In genomic region chr9:114931407-114931806, GRCh38 we compare ENCODE assay signal across 30 cellular contexts. TPM values are rescaled to one million over a fixed set of nuclear protein-coding genes. Genes with fewer than 3 reads are reported as not detected.
DNase-seq lines count a peak whose midpoint lies in the region; ATAC-seq and TF ChIP-seq lines count a peak whose summit lies in the region.
"Had no signal": no experiment of that assay in that cellular context is flagged by ENCODE, and none has a peak within 500 bp of the region (broad histone marks: within the 10 kb centered on the region; RNA-seq: fewer than 3 reads in every experiment).

No MANE protein-coding gene starts in this region.

- H3K27ac ChIP-seq in neutrophil, result peak overlapping the region; percentile 90
- H3K27ac ChIP-seq: BLaER1 treated with 17β-estradiol and CSF1 and Interleukin-3, amounts not matched to agents 10 nM and 100 nM; parathyroid adenoma; right atrium auricular region; SK-N-MC; thoracic aorta had no signal

- TF ChIP-seq CTCF in neutrophil (IDR thresholded peaks at IDR 0.05), result no peak
- TF ChIP-seq CTCF in MCF 10A (IDR thresholded peaks at IDR 0.05; ENCODE audit: unreplicated experiment), result no peak

- no peaks in the 10 kb centered on the region for H3K9me3 Mint-ChIP-seq in activated T-cell treated with anti-CD3 and anti-CD28 coated beads, Interleukin-2, amount 50 U/mL, for 4 hours
- H3K9me3 Mint-ChIP-seq in activated T-helper 2 cell treated with anti-CD3 and anti-CD28 coated beads, Interferon-gamma antibody, Interleukin-2, Interleukin-4, amounts not matched to agents 10 μg/mL and 5 μg/mL and 100 μg/mL, durations not matched to agents 14 hours and 24 hours and 36 hours, result no peaks in the 10 kb centered on the region
- no peaks in the 10 kb centered on the region for H3K9me3 Mint-ChIP-seq in MCF 10A (ENCODE audit: unreplicated experiment)
- H3K9me3 Mint-ChIP-seq in stimulated activated naive B cell treated with anti-CD40 and anti-IgM and Interleukin-4, amounts not matched to agents 10 μg/mL and 1 μg/mL and 100 μg/mL, for 72 hours, result no peaks in the 10 kb centered on the region
- H3K9me3 Mint-ChIP-seq: nephron progenitor cell; stimulated activated memory B cell treated with anti-CD40 and anti-IgM and Interleukin-4, amounts not matched to agents 10 μg/mL and 1 μg/mL and 100 μg/mL, for 72 hours; WTC11 had no signal

- peaks cover 47% of the 10 kb centered on the region for H3K4me1 Mint-ChIP-seq in activated T-cell treated with anti-CD3 and anti-CD28 coated beads, Interleukin-2, amount 50 U/mL, for 4 hours (ENCODE audit: low read depth)
- peaks cover 40% of the 10 kb centered on the region for H3K4me1 Mint-ChIP-seq in activated T-helper 2 cell treated with anti-CD3 and anti-CD28 coated beads, Interferon-gamma antibody, Interleukin-2, Interleukin-4, amounts not matched to agents 10 μg/mL and 5 μg/mL and 100 μg/mL, durations not matched to agents 14 hours and 24 hours and 36 hours (ENCODE audit: low read depth)
- H3K4me1 Mint-ChIP-seq in MCF 10A (ENCODE audit: insufficient read depth, unreplicated experiment), result no peaks in the 10 kb centered on the region
- H3K4me1 Mint-ChIP-seq in stimulated activated naive B cell treated with anti-CD40 and anti-IgM and Interleukin-4, amounts not matched to agents 10 μg/mL and 1 μg/mL and 100 μg/mL, for 72 hours, result peaks cover 35 to 46% of the 10 kb centered on the region in 2 donors

- BruUV-seq in MCF 10A (replicated peaks; lab: Mats Ljungman, UMichigan), result no TSS peak

- no peak overlapping the region for H3K4me3 ChIP-seq in neutrophil (ENCODE audit: low read depth in 1 of 2, low read length in 1 of 2)
- H3K4me3 ChIP-seq: BLaER1 treated with 17β-estradiol and CSF1 and Interleukin-3, amounts not matched to agents 10 nM and 100 nM; right atrium auricular region; SK-N-MC; thoracic aorta had no signal

- intact Hi-C loops in activated T-helper 2 cell treated with anti-CD3 and anti-CD28 coated beads, Interferon-gamma antibody, Interleukin-2, Interleukin-4, amounts not matched to agents 10 μg/mL and 5 μg/mL and 100 μg/mL, durations not matched to agents 14 hours and 24 hours and 36 hours (cut with micrococcal nuclease), result loop anchor here (2.0 kb wide), 2 partner anchors 37 to 57 kb away; no protein-coding TSS in a partner anchor
- intact Hi-C loops in MCF 10A (cut with micrococcal nuclease), result no loop called here

- peak overlapping the region; percentile 98 for H3K27ac Mint-ChIP-seq in activated T-helper 2 cell treated with anti-CD3 and anti-CD28 coated beads, Interferon-gamma antibody, Interleukin-2, Interleukin-4, amounts not matched to agents 10 μg/mL and 5 μg/mL and 100 μg/mL, durations not matched to agents 14 hours and 24 hours and 36 hours
- H3K27ac Mint-ChIP-seq in MCF 10A (ENCODE audit: low read depth, unreplicated experiment), result no peak overlapping the region
- no peak overlapping the region for H3K27ac Mint-ChIP-seq in stimulated activated naive B cell treated with anti-CD40 and anti-IgM and Interleukin-4, amounts not matched to agents 10 μg/mL and 1 μg/mL and 100 μg/mL, for 72 hours
- H3K27ac Mint-ChIP-seq: H9, nephron progenitor cell, WTC11 had no signal

- H3K36me3 Mint-ChIP-seq in activated T-cell treated with anti-CD3 and anti-CD28 coated beads, Interleukin-2, amount 50 U/mL, for 4 hours (ENCODE audit: insufficient read depth), result peaks cover 17% of the 10 kb centered on the region
- peaks cover 25% of the 10 kb centered on the region for H3K36me3 Mint-ChIP-seq in activated T-helper 2 cell treated with anti-CD3 and anti-CD28 coated beads, Interferon-gamma antibody, Interleukin-2, Interleukin-4, amounts not matched to agents 10 μg/mL and 5 μg/mL and 100 μg/mL, durations not matched to agents 14 hours and 24 hours and 36 hours (ENCODE audit: low read depth)
- H3K36me3 Mint-ChIP-seq in MCF 10A (ENCODE audit: insufficient read depth, unreplicated experiment), result no peaks in the 10 kb centered on the region
- no peaks in the 10 kb centered on the region for H3K36me3 Mint-ChIP-seq in stimulated activated naive B cell treated with anti-CD40 and anti-IgM and Interleukin-4, amounts not matched to agents 10 μg/mL and 1 μg/mL and 100 μg/mL, for 72 hours
- H3K36me3 Mint-ChIP-seq: stimulated activated memory B cell treated with anti-CD40 and anti-IgM and Interleukin-4, amounts not matched to agents 10 μg/mL and 1 μg/mL and 100 μg/mL, for 72 hours; WTC11 had no signal

- CTCF ChIA-PET in MCF 10A (lab: Yijun Ruan, JAX), result interaction anchor here (0.7 to 1.0 kb wide), 2 partner anchors 13 to 757 kb away, joined by 3 read pairs; no protein-coding TSS in a partner anchor

- POLR2A ChIA-PET in MCF 10A (lab: Yijun Ruan, JAX), result no interaction called here

- no peaks in the 10 kb centered on the region for H3K27me3 ChIP-seq in neutrophil
- H3K27me3 ChIP-seq: right atrium auricular region had no signal

- no peaks in the 10 kb centered on the region for H3K27me3 Mint-ChIP-seq in activated T-cell treated with anti-CD3 and anti-CD28 coated beads, Interleukin-2, amount 50 U/mL, for 4 hours (ENCODE audit: low read depth)
- H3K27me3 Mint-ChIP-seq in activated T-helper 2 cell treated with anti-CD3 and anti-CD28 coated beads, Interferon-gamma antibody, Interleukin-2, Interleukin-4, amounts not matched to agents 10 μg/mL and 5 μg/mL and 100 μg/mL, durations not matched to agents 14 hours and 24 hours and 36 hours (ENCODE audit: low read depth), result no peaks in the 10 kb centered on the region
- H3K27me3 Mint-ChIP-seq in MCF 10A (ENCODE audit: insufficient read depth, unreplicated experiment), result peaks cover 12% of the 10 kb centered on the region
- H3K27me3 Mint-ChIP-seq in stimulated activated naive B cell treated with anti-CD40 and anti-IgM and Interleukin-4, amounts not matched to agents 10 μg/mL and 1 μg/mL and 100 μg/mL, for 72 hours, result peaks cover 6 to 15% of the 10 kb centered on the region in 2 donors
- H3K27me3 Mint-ChIP-seq: stimulated activated memory B cell treated with anti-CD40 and anti-IgM and Interleukin-4, amounts not matched to agents 10 μg/mL and 1 μg/mL and 100 μg/mL, for 72 hours had no signal

- peaks cover 37 to 38% of the 10 kb centered on the region in 2 experiments for H3K4me1 ChIP-seq in neutrophil (ENCODE audit: control insufficient read depth in 1 of 2, insufficient read depth in 1 of 2, low read depth in 1 of 2, low read length in 1 of 2)
- H3K4me1 ChIP-seq: parathyroid adenoma, right atrium auricular region had no signal

- no peak for DNase-seq in activated T-cell treated with anti-CD3 and anti-CD28 coated beads, Interleukin-2, amount 50 U/mL, for 4 hours
- DNase-seq in activated T-cell treated with anti-CD3 and anti-CD28 coated beads, Interleukin-2, amount 50 U/mL, for 48 hours, result no peak
- DNase-seq in ELF-1 (ENCODE audit: low read depth, low spot score) (peak; percentile 55), AG08395 (ENCODE audit: low spot score) (no peak), MCF 10A (ENCODE audit: unreplicated experiment) (no peak)
- no peak for DNase-seq in activated T-helper 2 cell treated with anti-CD3 and anti-CD28 coated beads, Interferon-gamma antibody, Interleukin-2, Interleukin-4, amounts not matched to agents 10 μg/mL and 5 μg/mL and 100 μg/mL, durations not matched to agents 14 hours and 24 hours and 36 hours (ENCODE audit: low spot score)
- DNase-seq in stimulated activated naive B cell treated with anti-CD40 and anti-IgM and Interleukin-4, amounts not matched to agents 10 μg/mL and 1 μg/mL and 100 μg/mL, for 72 hours, result no peak
- DNase-seq: ACHN; activated gamma-delta T cell; central memory CD4-positive, alpha-beta T cell; H9; Kasumi-1; midbrain; NCI-H1694 treated with DMSO at 0.1 percent for 48 hours; NCI-H2171 treated with DMSO at 0.1 percent for 48 hours; NCI-H69; nephron progenitor cell; spleen; stimulated activated CD4-positive, alpha-beta T cell treated with anti-CD3 and anti-CD28 coated beads, Interleukin-2, amount 100 ng/mL, for 48 hours had no signal

- no peaks in the 10 kb centered on the region for H3K36me3 ChIP-seq in neutrophil
- H3K36me3 ChIP-seq: BLaER1 treated with 17β-estradiol and CSF1 and Interleukin-3, amounts not matched to agents 10 nM and 100 nM; right atrium auricular region; spleen; thoracic aorta had no signal

- peak overlapping the region; percentile 93 for H3K4me3 Mint-ChIP-seq in activated T-cell treated with anti-CD3 and anti-CD28 coated beads, Interleukin-2, amount 50 U/mL, for 4 hours
- peak overlapping the region; percentile 98 for H3K4me3 Mint-ChIP-seq in activated T-helper 2 cell treated with anti-CD3 and anti-CD28 coated beads, Interferon-gamma antibody, Interleukin-2, Interleukin-4, amounts not matched to agents 10 μg/mL and 5 μg/mL and 100 μg/mL, durations not matched to agents 14 hours and 24 hours and 36 hours (ENCODE audit: low read depth)
- H3K4me3 Mint-ChIP-seq in MCF 10A (ENCODE audit: unreplicated experiment), result no peak overlapping the region
- no peak overlapping the region for H3K4me3 Mint-ChIP-seq in stimulated activated naive B cell treated with anti-CD40 and anti-IgM and Interleukin-4, amounts not matched to agents 10 μg/mL and 1 μg/mL and 100 μg/mL, for 72 hours
- H3K4me3 Mint-ChIP-seq: H9; nephron progenitor cell; stimulated activated memory B cell treated with anti-CD40 and anti-IgM and Interleukin-4, amounts not matched to agents 10 μg/mL and 1 μg/mL and 100 μg/mL, for 72 hours; WTC11 had no signal

- ATAC-seq in activated T-cell treated with anti-CD3 and anti-CD28 coated beads, Interleukin-2, amount 50 U/mL, for 4 hours, result no peak
- no peak for ATAC-seq in stimulated activated naive B cell treated with anti-CD40 and anti-IgM and Interleukin-4, amounts not matched to agents 10 μg/mL and 1 μg/mL and 100 μg/mL, for 72 hours (replicated peaks)
- ATAC-seq: stimulated activated memory B cell treated with anti-CD40 and anti-IgM and Interleukin-4, amounts not matched to agents 10 μg/mL and 1 μg/mL and 100 μg/mL, for 72 hours; WTC11 had no signal

- no peaks in the 10 kb centered on the region for H3K9me3 ChIP-seq in neutrophil
- H3K9me3 ChIP-seq: BLaER1 treated with 17β-estradiol and CSF1 and Interleukin-3, amounts not matched to agents 10 nM and 100 nM; right atrium auricular region; spleen; thoracic aorta had no signal

RNA-seq across cellular contexts. Expression of gene TNFSF8, which starts 1.0 kb away (rescaled TPM):
- total RNA-seq in activated T-cell treated with anti-CD3 and anti-CD28 coated beads, Interleukin-2, amount 50 U/mL, for 4 hours, result 100 to 1,000 TPM; 130 to 192 (median 141) TPM
- 73.6 and 82.3 TPM in 2 replicates for total RNA-seq in activated T-helper 2 cell treated with anti-CD3 and anti-CD28 coated beads, Interferon-gamma antibody, Interleukin-2, Interleukin-4, amounts not matched to agents 10 μg/mL and 5 μg/mL and 100 μg/mL, durations not matched to agents 14 hours and 24 hours and 36 hours
- total RNA-seq in MCF 10A (2022), result not detected in 2 replicates
- total RNA-seq: astrocyte, dermis microvascular lymphatic vessel endothelial cell, fibroblast of lung, H9, WTC11 had no signal

Comparison
In these comparisons a context has a peak if more than half of its experiments do, and no peak if none do; other contexts are left out.
1. H3K4me3 Mint-ChIP-seq: peak in activated T-cell treated with anti-CD3 and anti-CD28 coated beads, Interleukin-2, amount 50 U/mL, for 4 hours (single experiment) and activated T-helper 2 cell treated with anti-CD3 and anti-CD28 coated beads, Interferon-gamma antibody, Interleukin-2, Interleukin-4, amounts not matched to agents 10 μg/mL and 5 μg/mL and 100 μg/mL, durations not matched to agents 14 hours and 24 hours and 36 hours (single experiment); none in MCF 10A (single experiment) and stimulated activated naive B cell treated with anti-CD40 and anti-IgM and Interleukin-4, amounts not matched to agents 10 μg/mL and 1 μg/mL and 100 μg/mL, for 72 hours (0 of 2).
2. RNA of gene TNFSF8, which starts 1.0 kb away (total RNA-seq): 130 to 192 TPM in activated T-cell treated with anti-CD3 and anti-CD28 coated beads, Interleukin-2, amount 50 U/mL, for 4 hours and 73.6 to 82.3 TPM in activated T-helper 2 cell treated with anti-CD3 and anti-CD28 coated beads, Interferon-gamma antibody, Interleukin-2, Interleukin-4, amounts not matched to agents 10 μg/mL and 5 μg/mL and 100 μg/mL, durations not matched to agents 14 hours and 24 hours and 36 hours; not detected in MCF 10A; every median in the first group is over 10 times any median in the second.